Comparison of ENCODE assay signal across 2 cellular contexts in the genomic region with DNA sequence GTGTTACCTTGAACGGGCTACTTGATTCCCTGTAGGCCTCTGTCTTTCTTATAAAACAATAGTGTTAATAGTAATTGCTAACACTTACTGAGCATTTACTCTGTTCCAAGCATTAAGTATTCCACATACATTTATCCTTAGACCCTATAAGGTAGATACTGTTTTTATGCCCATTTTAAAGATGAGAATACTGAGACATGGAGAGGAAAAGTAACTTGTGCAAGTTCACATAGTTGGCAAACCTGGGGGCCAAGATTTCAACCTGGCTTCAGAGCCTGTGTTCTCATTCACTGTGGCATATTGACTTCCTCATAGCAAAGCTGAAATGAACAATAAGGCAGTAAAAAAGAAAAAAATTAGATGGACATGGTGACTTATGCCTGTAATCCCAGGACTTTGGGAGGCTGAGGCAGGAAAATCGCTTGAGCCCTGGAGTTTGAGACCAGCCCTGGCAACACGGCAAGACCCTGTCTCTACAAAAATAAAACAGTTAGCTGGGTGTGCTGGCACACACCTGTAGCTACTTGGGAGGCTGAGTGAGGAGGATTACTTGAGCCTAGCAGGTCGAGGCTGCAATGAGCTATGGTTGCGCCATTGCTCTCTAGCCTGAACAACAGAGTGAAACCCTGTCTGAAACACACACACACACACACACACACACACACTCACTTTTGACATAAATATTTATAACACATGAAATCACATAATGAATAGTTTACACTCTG.
TF ChIP-seq lines count a peak whose summit lies in the region.

No MANE protein-coding gene starts in this region.

TF ChIP-seq in HepG2, 621 proteins besides CTCF, POLR2A, EP300 and RAD21:
- TF ChIP-seq, protein P1, sequence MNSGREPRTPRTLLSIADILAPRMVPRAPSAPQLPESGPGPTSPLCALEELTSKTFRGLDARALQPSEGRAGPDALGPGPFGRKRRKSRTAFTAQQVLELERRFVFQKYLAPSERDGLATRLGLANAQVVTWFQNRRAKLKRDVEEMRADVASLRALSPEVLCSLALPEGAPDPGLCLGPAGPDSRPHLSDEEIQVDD (CRISPR knock-in tag; IDR thresholded peaks at IDR 0.05; ENCODE audit: borderline replicate concordance): no peak
- peak; percentile 69 for TF ChIP-seq ZNF629 (CRISPR knock-in tag; conservative IDR thresholded peaks at IDR 0.05)

TF ChIP-seq in K562, 482 proteins besides CTCF, POLR2A, EP300 and RAD21:
- TF ChIP-seq RBM25 (IDR thresholded peaks at IDR 0.05; ENCODE audit: low read depth, low read length, severe bottlenecking) (peak; percentile 90), ADNP (tag; IDR thresholded peaks at IDR 0.05) (peak; percentile 39; the same call in 1 of the 2 replicates), BCOR (IDR thresholded peaks at IDR 0.05) (peak; percentile 57; the same call in 1 of the 2 replicates), KDM1A (IDR thresholded peaks at IDR 0.05) (peak; percentile 26 to 32; a peak in 2 of 4 replicates), NEUROD1 (IDR thresholded peaks at IDR 0.05; ENCODE audit: borderline replicate concordance, low read depth, low read length, partially characterized antibody) (no peak)
